In the genomic region with DNA sequence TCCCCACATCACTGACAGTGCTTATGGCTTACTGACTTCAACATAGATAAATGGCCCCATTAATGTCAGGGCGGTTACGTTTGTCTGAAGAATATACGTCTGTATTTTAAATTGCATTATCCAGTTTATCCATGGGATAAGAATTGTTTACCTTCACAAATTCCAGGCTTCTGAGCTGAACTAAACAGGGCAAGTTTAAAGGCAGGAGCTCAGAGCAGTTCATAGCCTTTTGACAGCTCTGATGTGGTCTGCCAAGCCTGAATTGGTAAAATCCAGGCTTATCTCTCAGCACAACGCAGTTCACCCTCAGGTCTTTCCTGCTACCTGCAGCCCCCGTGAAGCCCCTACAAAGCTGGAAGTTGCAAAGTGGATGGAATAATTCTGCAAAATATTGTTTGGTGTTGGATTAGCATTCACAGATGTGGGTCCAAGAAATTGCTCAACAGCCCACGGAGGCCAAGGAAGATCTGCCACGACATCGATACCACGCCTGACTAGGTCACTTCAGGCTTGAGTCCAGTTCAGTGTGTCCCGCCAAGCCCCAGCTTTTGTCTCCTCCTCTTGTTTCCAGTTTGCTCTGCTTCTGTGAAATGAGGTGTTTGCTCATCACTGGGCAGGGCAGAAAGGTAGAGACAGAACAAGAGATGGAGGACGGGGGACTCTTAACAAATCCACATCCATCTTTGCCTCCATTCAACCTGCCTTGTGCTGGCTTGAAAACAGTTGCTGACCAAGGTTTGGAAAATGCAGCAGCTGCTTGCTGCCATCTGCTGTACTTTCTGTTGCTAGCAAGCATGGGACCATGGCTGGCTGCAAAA, we compare ENCODE assay signal across 8 cellular contexts.
DNase-seq lines count a peak whose midpoint lies in the region; ATAC-seq and TF ChIP-seq lines count a peak whose summit lies in the region.

No MANE protein-coding gene starts in this region.

- H3K9me3 ChIP-seq in liver (ENCODE audit: control insufficient read depth in 4 of 4, low read length in 3 of 4) (no peaks in the 10 kb centered on the region), uterus (no peaks in the 10 kb centered on the region)

- ATAC-seq in activated CD4-positive, CD25-positive, alpha-beta regulatory T cell treated with anti-CD3 and anti-CD28 coated beads, Interleukin-2, amount 50 U/mL, for 24 hours, result no peak
- ATAC-seq in GM18519 (IDR thresholded peaks at IDR 0.05; ENCODE audit: low FRiP score, unreplicated experiment), result no peak

- H3K36me3 ChIP-seq in liver (ENCODE audit: control insufficient read depth in 4 of 4, insufficient read depth in 3 of 4, low read depth in 1 of 4, low read length in 3 of 4), result no peaks in the 10 kb centered on the region
- no peaks in the 10 kb centered on the region for H3K36me3 ChIP-seq in uterus

- H3K27ac ChIP-seq in liver (ENCODE audit: low read depth in 1 of 2, low read length in 2 of 2) (no peak overlapping the region), uterus (no peak overlapping the region)

- H3K4me3 ChIP-seq in astrocyte of the spinal cord (ENCODE audit: low read depth, low read length), result no peak overlapping the region
- H3K4me3 ChIP-seq in liver (ENCODE audit: low read depth in 1 of 3, low read length in 3 of 3), result peak overlapping the region; percentile 7 to 15 (median 8)
- no peak overlapping the region for H3K4me3 ChIP-seq in uterus

- 33% methylated on average over 11 of the region's 11 CpGs for WGBS in liver

- TF ChIP-seq CTCF in astrocyte of the spinal cord (IDR thresholded peaks at IDR 0.05; ENCODE audit: low read depth, low read length) (peak; percentile 87), liver (IDR thresholded peaks at IDR 0.05; ENCODE audit: low read depth, low read length, missing input control) (peak; percentile 89), uterus (IDR thresholded peaks at IDR 0.05) (peak; percentile 58 to 72 (median 64))

- no peak overlapping the region for H3K9ac ChIP-seq in liver (ENCODE audit: low read depth in 1 of 2, low read length in 2 of 2)

- H3K4me1 ChIP-seq in liver (ENCODE audit: control insufficient read depth in 4 of 4, insufficient read depth in 4 of 4, low read length in 3 of 4), result peaks cover 0 to 8% (median 6%) of the 10 kb centered on the region in 4 donors
- H3K4me1 ChIP-seq in uterus, result no peaks in the 10 kb centered on the region

- no peak for TF ChIP-seq POLR2A in uterus (IDR thresholded peaks at IDR 0.05)

- intact Hi-C loops in uterus (cut with DNase I; ENCODE audit: low total_unique reads), result no loop called here

- in situ Hi-C loops in astrocyte of the spinal cord (cut with HindIII; ENCODE audit: low sequenced_read_pairs), result no loop called here

- peak; percentile 98 to 99 for TF ChIP-seq RAD21 in liver (IDR thresholded peaks at IDR 0.05)

- DNase-seq in NCI-H2171 treated with DMSO at 0.1 percent for 48 hours (lab: John Stamatoyannopoulos, UW) (peak; percentile 2), NCI-H2171 (lab: John Stamatoyannopoulos, UW) (no peak), NCI-H2081 (lab: John Stamatoyannopoulos, UW) (peak; percentile 38 to 71), astrocyte of the spinal cord (ENCODE audit: low read depth, low spot score) (peak; percentile 61), uterus (peak; percentile 22 to 25)

- no peaks in the 10 kb centered on the region for H3K27me3 ChIP-seq in liver (ENCODE audit: control insufficient read depth in 4 of 4, insufficient read depth in 4 of 4, low read length in 3 of 4)
- H3K27me3 ChIP-seq in uterus, result no peaks in the 10 kb centered on the region

TF ChIP-seq in liver, 16 proteins besides CTCF, POLR2A, EP300 and RAD21:
- TF ChIP-seq GABPA (IDR thresholded peaks at IDR 0.05 in 1 of 2, conservative IDR thresholded peaks at IDR 0.05 in 1 of 2), result no peak
- peak; percentile 18 to 32 for TF ChIP-seq HNF4A (conservative IDR thresholded peaks at IDR 0.05)
- TF ChIP-seq SP1 (IDR thresholded peaks at IDR 0.05), result no peak
- peak; percentile 73 for TF ChIP-seq YY1 (IDR thresholded peaks at IDR 0.05)
- TF ChIP-seq RXRA (IDR thresholded peaks at IDR 0.05), result peak in 1 of 2 donors; percentile 26
- no peak for TF ChIP-seq EGR1 (IDR thresholded peaks at IDR 0.05; ENCODE audit: low read depth in 2 of 2)
- TF ChIP-seq, protein P1, sequence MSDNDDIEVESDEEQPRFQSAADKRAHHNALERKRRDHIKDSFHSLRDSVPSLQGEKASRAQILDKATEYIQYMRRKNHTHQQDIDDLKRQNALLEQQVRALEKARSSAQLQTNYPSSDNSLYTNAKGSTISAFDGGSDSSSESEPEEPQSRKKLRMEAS (IDR thresholded peaks at IDR 0.05), result no peak
- TF ChIP-seq, protein P2, sequence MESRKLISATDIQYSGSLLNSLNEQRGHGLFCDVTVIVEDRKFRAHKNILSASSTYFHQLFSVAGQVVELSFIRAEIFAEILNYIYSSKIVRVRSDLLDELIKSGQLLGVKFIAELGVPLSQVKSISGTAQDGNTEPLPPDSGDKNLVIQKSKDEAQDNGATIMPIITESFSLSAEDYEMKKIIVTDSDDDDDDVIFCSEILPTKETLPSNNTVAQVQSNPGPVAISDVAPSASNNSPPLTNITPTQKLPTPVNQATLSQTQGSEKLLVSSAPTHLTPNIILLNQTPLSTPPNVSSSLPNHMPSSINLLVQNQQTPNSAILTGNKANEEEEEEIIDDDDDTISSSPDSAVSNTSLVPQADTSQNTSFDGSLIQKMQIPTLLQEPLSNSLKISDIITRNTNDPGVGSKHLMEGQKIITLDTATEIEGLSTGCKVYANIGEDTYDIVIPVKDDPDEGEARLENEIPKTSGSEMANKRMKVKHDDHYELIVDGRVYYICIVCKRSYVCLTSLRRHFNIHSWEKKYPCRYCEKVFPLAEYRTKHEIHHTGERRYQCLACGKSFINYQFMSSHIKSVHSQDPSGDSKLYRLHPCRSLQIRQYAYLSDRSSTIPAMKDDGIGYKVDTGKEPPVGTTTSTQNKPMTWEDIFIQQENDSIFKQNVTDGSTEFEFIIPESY (IDR thresholded peaks at IDR 0.05), result no peak
- TF ChIP-seq HNF4G (IDR thresholded peaks at IDR 0.05), result no peak
- no peak for TF ChIP-seq FOXA1 (IDR thresholded peaks at IDR 0.05)
- no peak for TF ChIP-seq FOXA2 (IDR thresholded peaks at IDR 0.05)
- TF ChIP-seq TAF1 (conservative IDR thresholded peaks at IDR 0.05), result no peak

Comparison
In these comparisons a context has a peak if more than half of its experiments do, and no peak if none do; other contexts are left out.
1. H3K4me3 ChIP-seq: peak in liver (3 of 3); none in astrocyte of the spinal cord (single experiment) and uterus (0 of 2).
2. Peak in every context shown above with its lines, with median percentiles within 50 percentile points of each other: CTCF ChIP-seq.